In genomic region chr15:79494963-79495362, GRCh38 we compare ENCODE assay signal across 31 cellular contexts.
"Had no signal": no experiment of that assay in that cellular context is flagged by ENCODE, and none has a peak within 500 bp of the region (broad histone marks: within the 10 kb centered on the region; RNA-seq: fewer than 3 reads in every experiment).

No MANE protein-coding gene starts in this region.

- H3K27ac ChIP-seq: adrenal gland, breast epithelium, cardiac muscle cell, colonic mucosa, epithelial cell of prostate, esophagus squamous epithelium, gastroesophageal sphincter, heart right ventricle, WERI-Rb-1 had no signal

- H3K4me1 ChIP-seq: adrenal gland, breast epithelium, colonic mucosa, esophagus squamous epithelium, gastroesophageal sphincter, heart right ventricle had no signal

- H3K4me1 Mint-ChIP-seq: activated B cell treated with CpG ODN at 0.5 μM for 24 hours; activated CD4-positive, alpha-beta memory T cell treated with anti-CD3 and anti-CD28 coated beads, Interleukin-2, amount 10 ng/mL, durations not matched to agents 7 days and 5 days; activated CD4-positive, alpha-beta T cell treated with anti-CD3 and anti-CD28 coated beads, Interleukin-2, amount 10 ng/mL, durations not matched to agents 7 days and 5 days; activated naive CD4-positive, alpha-beta T cell treated with anti-CD3 and anti-CD28 coated beads, Interleukin-2, amount 50 U/mL, for 24 hours; activated naive CD8-positive, alpha-beta T cell treated with anti-CD3 and anti-CD28 coated beads for 36 hours; activated naive CD8-positive, alpha-beta T cell treated with anti-CD3 and anti-CD28 coated beads, Interleukin-2, amount 50 U/mL, for 24 hours; activated T-helper 17 cell treated with anti-CD3 and anti-CD28 coated beads, Interleukin-2, amount 50 U/mL, for 72 hours; brain; T-helper 17 cell had no signal

- H3K36me3 Mint-ChIP-seq: activated naive CD4-positive, alpha-beta T cell treated with anti-CD3 and anti-CD28 coated beads, Interleukin-2, amount 50 U/mL, for 24 hours; activated naive CD8-positive, alpha-beta T cell treated with anti-CD3 and anti-CD28 coated beads for 36 hours; brain had no signal

- H3K27me3 ChIP-seq: adrenal gland, breast epithelium, cardiac muscle cell, colonic mucosa had no signal

- H3K4me3 ChIP-seq: adrenal gland, breast epithelium, cardiac muscle cell, colonic mucosa, esophagus squamous epithelium, gastroesophageal sphincter, heart right ventricle had no signal

- H3K36me3 ChIP-seq: adrenal gland, breast epithelium, cardiac muscle cell, colonic mucosa, esophagus squamous epithelium, gastroesophageal sphincter, heart right ventricle, WERI-Rb-1 had no signal

- H3K27ac Mint-ChIP-seq: activated B cell treated with CpG ODN at 0.5 μM for 24 hours; activated CD4-positive, alpha-beta memory T cell treated with anti-CD3 and anti-CD28 coated beads, Interleukin-2, amount 10 ng/mL, durations not matched to agents 7 days and 5 days; activated CD4-positive, alpha-beta T cell treated with anti-CD3 and anti-CD28 coated beads, Interleukin-2, amount 10 ng/mL, durations not matched to agents 7 days and 5 days; activated naive CD4-positive, alpha-beta T cell treated with anti-CD3 and anti-CD28 coated beads for 36 hours; activated naive CD4-positive, alpha-beta T cell treated with anti-CD3 and anti-CD28 coated beads, Interleukin-2, amount 50 U/mL, for 24 hours; activated naive CD8-positive, alpha-beta T cell treated with anti-CD3 and anti-CD28 coated beads for 36 hours; activated naive CD8-positive, alpha-beta T cell treated with anti-CD3 and anti-CD28 coated beads, Interleukin-2, amount 50 U/mL, for 24 hours; activated T-helper 17 cell treated with anti-CD3 and anti-CD28 coated beads, Interleukin-2, amount 50 U/mL, for 72 hours; brain; T-helper 17 cell; T-helper 2 cell treated with Interferon-gamma antibody and Interleukin-4, amounts not matched to agents 5 μg/mL and 100 μg/mL, for 36 hours had no signal

- H3K9me3 Mint-ChIP-seq: activated B cell treated with CpG ODN at 0.5 μM for 24 hours; activated CD4-positive, alpha-beta memory T cell treated with anti-CD3 and anti-CD28 coated beads, Interleukin-2, amount 10 ng/mL, durations not matched to agents 7 days and 5 days; activated naive CD4-positive, alpha-beta T cell treated with anti-CD3 and anti-CD28 coated beads for 36 hours; activated naive CD4-positive, alpha-beta T cell treated with anti-CD3 and anti-CD28 coated beads, Interleukin-2, amount 50 U/mL, for 24 hours; activated naive CD8-positive, alpha-beta T cell treated with anti-CD3 and anti-CD28 coated beads, Interleukin-2, amount 50 U/mL, for 24 hours; activated T-cell treated with anti-CD3 and anti-CD28 coated beads, Interleukin-2, amount 50 U/mL, for 4 hours; activated T-helper 17 cell treated with anti-CD3 and anti-CD28 coated beads, Interleukin-2, amount 50 U/mL, for 72 hours; T-helper 2 cell treated with Interferon-gamma antibody and Interleukin-4, amounts not matched to agents 5 μg/mL and 100 μg/mL, for 36 hours had no signal

- H3K4me3 Mint-ChIP-seq: activated B cell treated with CpG ODN at 0.5 μM for 24 hours; activated CD4-positive, alpha-beta memory T cell treated with anti-CD3 and anti-CD28 coated beads, Interleukin-2, amount 10 ng/mL, durations not matched to agents 7 days and 5 days; activated CD4-positive, alpha-beta T cell treated with anti-CD3 and anti-CD28 coated beads, Interleukin-2, amount 10 ng/mL, durations not matched to agents 7 days and 5 days; activated naive CD4-positive, alpha-beta T cell treated with anti-CD3 and anti-CD28 coated beads for 36 hours; activated naive CD4-positive, alpha-beta T cell treated with anti-CD3 and anti-CD28 coated beads, Interleukin-2, amount 50 U/mL, for 24 hours; activated naive CD8-positive, alpha-beta T cell treated with anti-CD3 and anti-CD28 coated beads for 36 hours; activated naive CD8-positive, alpha-beta T cell treated with anti-CD3 and anti-CD28 coated beads, Interleukin-2, amount 50 U/mL, for 24 hours; activated T-cell treated with anti-CD3 and anti-CD28 coated beads, Interleukin-2, amount 50 U/mL, for 4 hours; activated T-helper 17 cell treated with anti-CD3 and anti-CD28 coated beads, Interleukin-2, amount 50 U/mL, for 72 hours; brain; T-helper 17 cell; T-helper 2 cell treated with Interferon-gamma antibody and Interleukin-4, amounts not matched to agents 5 μg/mL and 100 μg/mL, for 36 hours had no signal

- DNase-seq: activated B cell treated with CpG ODN at 0.5 μM for 24 hours; activated CD4-positive, alpha-beta memory T cell treated with anti-CD3 and anti-CD28 coated beads, Interleukin-2, amount 10 ng/mL, durations not matched to agents 7 days and 5 days; activated CD4-positive, alpha-beta T cell treated with anti-CD3 and anti-CD28 coated beads, Interleukin-2, amount 10 ng/mL, durations not matched to agents 7 days and 5 days; activated CD4-positive, alpha-beta T cell treated with anti-CD3 and anti-CD28 coated beads, Interleukin-2, amount 50 U/mL, for 4 hours; activated effector memory CD4-positive, alpha-beta T cell treated with Interleukin-2 at 50 U/mL for 16 hours; activated gamma-delta T cell treated with Interleukin-2 at 50 U/mL for 16 hours; activated naive CD4-positive, alpha-beta T cell treated with anti-CD3 and anti-CD28 coated beads for 36 hours; activated naive CD8-positive, alpha-beta T cell treated with anti-CD3 and anti-CD28 coated beads for 36 hours; activated naive CD8-positive, alpha-beta T cell treated with anti-CD3 and anti-CD28 coated beads, Interleukin-2, amount 50 U/mL, for 24 hours; activated T-cell treated with anti-CD3 and anti-CD28 coated beads, Interleukin-2, amount 50 U/mL, for 4 hours; aorta; central memory CD4-positive, alpha-beta T cell; cerebellar nuclear complex; colonic mucosa; effector CD8-positive, alpha-beta T cell; esophagus squamous epithelium; foreskin melanocyte; heart right ventricle; T-helper 17 cell; T1000; WERI-Rb-1 had no signal

- ATAC-seq: activated CD4-positive, CD25-positive, alpha-beta regulatory T cell treated with anti-CD3 and anti-CD28 coated beads, Interleukin-2, amount 50 U/mL, for 24 hours; activated naive CD8-positive, alpha-beta T cell treated with anti-CD3 and anti-CD28 coated beads, Interleukin-2, amount 50 U/mL, for 24 hours; activated T-cell treated with anti-CD3 and anti-CD28 coated beads, Interleukin-2, amount 50 U/mL, for 4 hours; activated T-helper 17 cell treated with anti-CD3 and anti-CD28 coated beads, Interleukin-2, amount 50 U/mL, for 72 hours; gastroesophageal sphincter; heart right ventricle; T-helper 17 cell had no signal

- H3K9me3 ChIP-seq: adrenal gland, breast epithelium, colonic mucosa, esophagus squamous epithelium, gastroesophageal sphincter, heart right ventricle had no signal
